ENCODE assay signal across 14 cellular contexts in genomic region chr14:76472199-76472723, GRCh38.
DNase-seq lines count a peak whose midpoint lies in the region; ATAC-seq and TF ChIP-seq lines count a peak whose summit lies in the region.
"Had no signal": no experiment of that assay in that cellular context is flagged by ENCODE, and none has a peak within 500 bp of the region (broad histone marks: within the 10 kb centered on the region; RNA-seq: fewer than 3 reads in every experiment).

No MANE protein-coding gene starts in this region.

- intact Hi-C loops in left cardiac atrium (cut with DNase I) (no loop called here), psoas muscle (cut with DNase I) (no loop called here)

- ATAC-seq in left cardiac atrium (peak; percentile 59 to 67), psoas muscle (peak; percentile 55 to 75 (median 60))

- no peaks in the 10 kb centered on the region for H3K9me3 ChIP-seq in psoas muscle

- H3K27me3 ChIP-seq in psoas muscle (ENCODE audit: insufficient read depth in 3 of 3, low read length in 2 of 3) = no peaks in the 10 kb centered on the region

- H3K27ac ChIP-seq in psoas muscle = peak overlapping the region; percentile 65
- H3K27ac ChIP-seq: C4-2B had no signal

- H3K36me3 ChIP-seq in psoas muscle (ENCODE audit: insufficient read depth in 1 of 2, low read depth in 1 of 2) = no peaks in the 10 kb centered on the region

- DNase-seq in DMS79 treated with DMSO at 0.1 percent for 48 hours (lab: John Stamatoyannopoulos, UW) (peak; percentile 36), NCI-H187 treated with DMSO at 0.1 percent for 48 hours (lab: John Stamatoyannopoulos, UW) (peak; percentile 84), left cardiac atrium (no peak), psoas muscle (no peak), NCI-H2029 (lab: John Stamatoyannopoulos, UW) (no peak), GM19238 (ENCODE audit: insufficient read length, low spot score) (no peak), T-helper 1 cell (no peak)
- DNase-seq: DMS 273 treated with DMSO at 0.1 percent for 48 hours, GOT3, KBM-7, NCI-H146, NCI-H510A, NCI-H774 had no signal

- no peak overlapping the region for H3K4me3 ChIP-seq in psoas muscle

- no peak for TF ChIP-seq CTCF in psoas muscle (IDR thresholded peaks at IDR 0.05)

- H3K4me1 ChIP-seq in psoas muscle = peaks cover 38% of the 10 kb centered on the region

- 32 to 55% (median 40%) methylated on average over 5 of the region's 5 CpGs for WGBS in psoas muscle, 3 donors

Comparison
In these comparisons a context has a peak if more than half of its experiments do, and no peak if none do; other contexts are left out.
1. DNase-seq: peak in DMS79 treated with DMSO at 0.1 percent for 48 hours (single experiment) and NCI-H187 treated with DMSO at 0.1 percent for 48 hours (single experiment); none in left cardiac atrium (single experiment), psoas muscle (0 of 2), NCI-H2029 (single experiment), GM19238 (single experiment) and T-helper 1 cell (0 of 5).